In the genomic region with DNA sequence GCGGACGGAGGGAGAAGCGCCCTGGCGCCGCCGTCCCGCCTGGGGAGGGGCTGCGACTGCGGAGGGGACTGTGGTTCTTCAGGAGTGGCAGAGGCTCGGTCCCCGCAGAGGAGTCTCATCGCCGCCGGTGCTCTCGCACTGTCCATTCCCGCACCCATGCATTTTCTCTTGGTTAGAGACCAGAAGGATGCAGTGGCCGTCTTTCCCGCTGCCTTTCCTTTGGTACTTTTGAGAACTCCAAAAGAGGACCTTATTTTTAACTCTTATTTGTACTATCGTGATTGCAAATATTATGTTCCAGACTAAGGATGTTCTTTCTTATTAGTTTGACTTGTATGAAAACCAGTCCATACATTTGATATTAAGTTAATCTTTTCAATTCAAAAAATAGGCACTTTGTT, we compare ENCODE assay signal across 8 cellular contexts. TPM values are rescaled to one million over a fixed set of nuclear protein-coding genes. Genes with fewer than 3 reads are reported as not detected.
DNase-seq lines count a peak whose midpoint lies in the region; ATAC-seq and TF ChIP-seq lines count a peak whose summit lies in the region.

No MANE protein-coding gene starts in this region.

- H3K36me3 Mint-ChIP-seq in activated naive CD8-positive, alpha-beta T cell treated with anti-CD3 and anti-CD28 coated beads, Interleukin-2, amount 10 ng/mL, durations not matched to agents 7 days and 5 days, result peaks cover 1% of the 10 kb centered on the region

- peak; percentile 32 for ATAC-seq in GM18861 (IDR thresholded peaks at IDR 0.05; ENCODE audit: unreplicated experiment)
- ATAC-seq in HG03175 (IDR thresholded peaks at IDR 0.05; ENCODE audit: unreplicated experiment), result peak; percentile 34
- ATAC-seq in activated naive CD8-positive, alpha-beta T cell treated with anti-CD3 and anti-CD28 coated beads, Interleukin-2, amount 10 ng/mL, durations not matched to agents 7 days and 5 days (ENCODE audit: low read depth), result no peak
- ATAC-seq in left ventricle myocardium superior, result peak; percentile 77
- ATAC-seq in psoas muscle, result peak in 3 of 4 donors; percentile 75 to 78 (median 76)

- H3K4me2 ChIP-seq in BLaER1, result peak overlapping the region; percentile 83

- peaks cover 12% of the 10 kb centered on the region for H3K4me1 Mint-ChIP-seq in activated naive CD8-positive, alpha-beta T cell treated with anti-CD3 and anti-CD28 coated beads, Interleukin-2, amount 10 ng/mL, durations not matched to agents 7 days and 5 days

- WGBS in psoas muscle, 3 donors, result 0 to 1% (median 0%) methylated on average over 15 to 19 of the region's 19 CpGs

- H3K9me3 ChIP-seq in BLaER1 (no peaks in the 10 kb centered on the region), psoas muscle (no peaks in the 10 kb centered on the region)

- peaks cover 15% of the 10 kb centered on the region for H3K36me3 ChIP-seq in BLaER1
- peaks cover 0 to 19% of the 10 kb centered on the region in 2 donors for H3K36me3 ChIP-seq in psoas muscle (ENCODE audit: insufficient read depth in 1 of 2, low read depth in 1 of 2)

- no peaks in the 10 kb centered on the region for H3K9me3 Mint-ChIP-seq in activated naive CD8-positive, alpha-beta T cell treated with anti-CD3 and anti-CD28 coated beads, Interleukin-2, amount 10 ng/mL, durations not matched to agents 7 days and 5 days

- peak overlapping the region; percentile 97 for H3K4me3 Mint-ChIP-seq in activated naive CD8-positive, alpha-beta T cell treated with anti-CD3 and anti-CD28 coated beads, Interleukin-2, amount 10 ng/mL, durations not matched to agents 7 days and 5 days

- TF ChIP-seq CTCF in psoas muscle (IDR thresholded peaks at IDR 0.05), result no peak

- H3K9ac ChIP-seq in BLaER1, result peak overlapping the region; percentile 94

- no peaks in the 10 kb centered on the region for H3K27me3 ChIP-seq in BLaER1
- H3K27me3 ChIP-seq in psoas muscle (ENCODE audit: insufficient read depth in 3 of 3, low read length in 2 of 3), result no peaks in the 10 kb centered on the region

- H3K27ac ChIP-seq in BLaER1 (peak overlapping the region; percentile 93), psoas muscle (peak overlapping the region; percentile 99)

- H3K27ac Mint-ChIP-seq in activated naive CD8-positive, alpha-beta T cell treated with anti-CD3 and anti-CD28 coated beads, Interleukin-2, amount 10 ng/mL, durations not matched to agents 7 days and 5 days, result peak overlapping the region; percentile 47

- H3K27me3 Mint-ChIP-seq in activated naive CD8-positive, alpha-beta T cell treated with anti-CD3 and anti-CD28 coated beads, Interleukin-2, amount 10 ng/mL, durations not matched to agents 7 days and 5 days, result peaks cover 4% of the 10 kb centered on the region

- H3K4me3 ChIP-seq in BLaER1 (peak overlapping the region; percentile 96), psoas muscle (peak overlapping the region; percentile 94)

- intact Hi-C loops in left ventricle myocardium superior (cut with micrococcal nuclease), result no loop called here
- intact Hi-C loops in psoas muscle (cut with DNase I), result loop anchor here in 1 of 2 donors (10.0 kb wide), 1 partner anchor 154 kb away; a partner anchor contains a TSS

- H3K4me1 ChIP-seq in BLaER1, result peaks cover 25% of the 10 kb centered on the region
- peaks cover 19% of the 10 kb centered on the region for H3K4me1 ChIP-seq in psoas muscle

- H4K20me1 ChIP-seq in BLaER1, result peaks cover 12% of the 10 kb centered on the region; the same call in 1 of the 2 replicates

- POLR2A ChIA-PET in activated naive CD8-positive, alpha-beta T cell treated with anti-CD3 and anti-CD28 coated beads, Interleukin-2, amount 10 ng/mL, durations not matched to agents 7 days and 5 days (lab: Charles Lee), result interaction anchor here (1.0 kb wide), 1 partner anchor 246 kb away, joined by 3 read pairs; a partner anchor contains a TSS

- peak; percentile 40 for DNase-seq in NOMO-1 treated with DMSO at 0.1 percent for 48 hours (lab: John Stamatoyannopoulos, UW; ENCODE audit: unreplicated experiment)
- no peak for DNase-seq in activated naive CD8-positive, alpha-beta T cell treated with anti-CD3 and anti-CD28 coated beads, Interleukin-2, amount 10 ng/mL, durations not matched to agents 7 days and 5 days
- DNase-seq in left ventricle myocardium superior, result peak; percentile 82
- peak; percentile 70 to 84 for DNase-seq in psoas muscle
- no peak for DNase-seq in germinal center (ENCODE audit: low spot score)

RNA-seq across cellular contexts. Expression of a gene that starts 0.6 kb away (rescaled TPM):
- total RNA-seq in activated naive CD8-positive, alpha-beta T cell treated with anti-CD3 and anti-CD28 coated beads, Interleukin-2, amount 10 ng/mL, durations not matched to agents 7 days and 5 days, result 10 to 100 TPM; 17.4 to 20.8 TPM
- 30.5 TPM for total RNA-seq in left ventricle myocardium superior
- 10 to 100 TPM; 21.8 to 36.7 (median 27.3) TPM for total RNA-seq in psoas muscle
- polyA plus RNA-seq in psoas muscle, result 10 to 100 TPM in 1 of 3 donors, 1 to 10 TPM in 2; 6.1 to 11.4 (median 6.1) TPM

Comparison
In these comparisons a context has a peak if more than half of its experiments do, and no peak if none do; other contexts are left out.
1. DNase-seq: peak in NOMO-1 treated with DMSO at 0.1 percent for 48 hours (single experiment), left ventricle myocardium superior (single experiment) and psoas muscle (2 of 2); none in activated naive CD8-positive, alpha-beta T cell treated with anti-CD3 and anti-CD28 coated beads, Interleukin-2, amount 10 ng/mL, durations not matched to agents 7 days and 5 days (single experiment) and germinal center (single experiment).